Comparison of ENCODE assay signal across 8 cellular contexts in genomic region chr20:53826597-53827291, GRCh38.
DNase-seq lines count a peak whose midpoint lies in the region; ATAC-seq, FAIRE-seq and TF ChIP-seq lines count a peak whose summit lies in the region.

No MANE protein-coding gene starts in this region.

- no peaks in the 10 kb centered on the region for H3K9me1 ChIP-seq in keratinocyte (ENCODE audit: control insufficient read depth, extremely low read depth, insufficient read depth, low read length)

- dilution Hi-C loops in keratinocyte (cut with MboI; ENCODE audit: extremely low pct_ligation_motif_present, low sequenced_read_pairs), result no loop called here

- H3K4me1 ChIP-seq in keratinocyte (ENCODE audit: control insufficient read depth, extremely low read depth, insufficient read depth, low read length), result peaks cover 38% of the 10 kb centered on the region

- no peaks in the 10 kb centered on the region for H3K9me3 ChIP-seq in keratinocyte (ENCODE audit: control insufficient read depth, low read depth, low read length)

- H3K27ac ChIP-seq in keratinocyte (ENCODE audit: control insufficient read depth, insufficient read depth, low read length), result peak overlapping the region; percentile 100

- no peaks in the 10 kb centered on the region for H3K27me3 ChIP-seq in keratinocyte (ENCODE audit: control insufficient read depth, extremely low read depth, insufficient read depth, low read length)

- no peaks in the 10 kb centered on the region for H3K36me3 ChIP-seq in keratinocyte (ENCODE audit: control insufficient read depth in 2 of 2, extremely low read depth in 1 of 2, insufficient read depth in 2 of 2, low read length in 2 of 2)

- H3K4me2 ChIP-seq in keratinocyte (ENCODE audit: control insufficient read depth, extremely low read depth, insufficient read depth, low read depth, low read length), result no peak overlapping the region

- TF ChIP-seq CTCF in keratinocyte (optimal IDR thresholded peaks at IDR 0.05 in 1 of 3, IDR thresholded peaks at IDR 0.05 in 1 of 3, conservative IDR thresholded peaks at IDR 0.05 in 1 of 3; ENCODE audit: extremely low read depth in 1 of 3, insufficient read depth in 2 of 3, low read length in 3 of 3), result no peak

- no peak overlapping the region for H3K9ac ChIP-seq in keratinocyte (ENCODE audit: control insufficient read depth, extremely low read depth, insufficient read depth, low read length)

- DNase-seq in GM18507 (ENCODE audit: extremely low spot score, insufficient read length, low read depth) (no peak), NOMO-1 treated with dmso at 0.1 percent for 144 hours (lab: John Stamatoyannopoulos, UW; ENCODE audit: unreplicated experiment) (peak; percentile 55), keratinocyte (ENCODE audit: low read depth, low spot score) (no peak), NCI-H345 (lab: John Stamatoyannopoulos, UW) (no peak), NCI-H1048 (lab: John Stamatoyannopoulos, UW) (no peak), NCI-H2081 treated with DMSO at 0.1 percent for 48 hours (lab: John Stamatoyannopoulos, UW) (no peak)
- DNase-seq in activated CD4-positive, alpha-beta T cell treated with anti-CD3 and anti-CD28 coated beads for 1 hour, result no peak

- H2AFZ ChIP-seq in keratinocyte (ENCODE audit: control insufficient read depth, low read length), result no peak overlapping the region

- FAIRE-seq in GM18507 (lab: Jason Lieb, UNC) (peak; percentile 67), keratinocyte (lab: Jason Lieb, UNC) (no peak)

- no peaks in the 10 kb centered on the region for H3K79me2 ChIP-seq in keratinocyte (ENCODE audit: control insufficient read depth, insufficient read depth, low read length)

- H3K4me3 ChIP-seq in keratinocyte (ENCODE audit: control insufficient read depth in 2 of 3, extremely low read depth in 1 of 3, insufficient read depth in 2 of 3, low read depth in 1 of 3, low read length in 3 of 3), result no peak overlapping the region

- peak; percentile 64 for ATAC-seq in GM21825 (IDR thresholded peaks at IDR 0.05; ENCODE audit: unreplicated experiment)

- no peaks in the 10 kb centered on the region for H4K20me1 ChIP-seq in keratinocyte (ENCODE audit: control insufficient read depth, extremely low read depth, insufficient read depth, low read length)
